ENCODE assay signal across 12 cellular contexts in the genomic region with DNA sequence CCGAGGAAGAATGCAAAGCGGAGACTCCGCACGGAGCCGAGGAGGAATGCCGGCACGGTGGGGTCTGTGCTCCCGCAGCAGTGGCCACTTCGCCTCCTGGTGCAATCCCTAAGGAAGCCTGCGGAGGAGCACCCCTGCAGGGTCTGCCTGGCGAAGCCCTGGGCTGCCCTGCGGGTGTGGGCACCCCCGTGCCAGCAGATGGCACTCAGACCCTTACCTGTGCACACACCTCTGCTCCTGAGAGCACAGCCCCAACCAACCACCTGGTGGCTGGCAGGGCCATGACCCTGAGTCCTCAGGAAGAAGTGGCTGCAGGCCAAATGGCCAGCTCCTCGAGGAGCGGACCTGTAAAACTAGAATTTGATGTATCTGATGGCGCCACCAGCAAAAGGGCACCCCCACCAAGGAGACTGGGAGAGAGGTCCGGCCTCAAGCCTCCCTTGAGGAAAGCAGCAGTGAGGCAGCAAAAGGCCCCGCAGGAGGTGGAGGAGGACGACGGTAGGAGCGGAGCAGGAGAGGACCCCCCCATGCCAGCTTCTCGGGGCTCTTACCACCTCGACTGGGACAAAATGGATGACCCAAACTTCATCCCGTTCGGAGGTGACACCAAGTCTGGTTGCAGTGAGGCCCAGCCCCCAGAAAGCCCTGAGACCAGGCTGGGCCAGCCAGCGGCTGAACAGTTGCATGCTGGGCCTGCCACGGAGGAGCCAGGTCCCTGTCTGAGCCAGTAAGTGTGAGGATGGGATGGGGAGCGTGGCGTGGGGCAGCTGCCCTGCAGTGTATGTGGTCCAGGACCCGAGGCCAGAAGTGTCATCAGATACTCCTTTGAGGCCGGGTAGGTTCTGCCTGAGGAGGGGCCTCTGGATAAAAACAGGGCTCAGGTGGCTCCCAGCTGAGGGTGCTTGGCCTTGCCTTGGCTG. TPM values are rescaled to one million over a fixed set of nuclear protein-coding genes. Genes with fewer than 3 reads are reported as not detected.
A peak's percentile ranks its signal among the peaks of the same experiment; 100 is the strongest.
DNase-seq lines count a peak whose midpoint lies in the region; ATAC-seq, FAIRE-seq and TF ChIP-seq lines count a peak whose summit lies in the region.
"Had no signal": no experiment of that assay in that cellular context is flagged by ENCODE, and none has a peak within 500 bp of the region (broad histone marks: within the 10 kb centered on the region; RNA-seq: fewer than 3 reads in every experiment).

No MANE protein-coding gene starts in this region.

- POLR2A ChIA-PET in CD4-positive, alpha-beta T cell (lab: Charles Lee), result interaction anchor here (12.1 kb wide), 1 partner anchor 37 kb away, joined by 128 read pairs; no protein-coding TSS in a partner anchor

- TF ChIP-seq CTCF in HL-60 (IDR thresholded peaks at IDR 0.05; ENCODE audit: insufficient read depth, low read length), result no peak
- peak; percentile 14 for TF ChIP-seq CTCF in astrocyte of the cerebellum (IDR thresholded peaks at IDR 0.05; ENCODE audit: low read depth, low read length, missing control alignments)
- TF ChIP-seq CTCF in keratinocyte (optimal IDR thresholded peaks at IDR 0.05 in 1 of 3, IDR thresholded peaks at IDR 0.05 in 1 of 3, conservative IDR thresholded peaks at IDR 0.05 in 1 of 3; ENCODE audit: extremely low read depth in 1 of 3, insufficient read depth in 2 of 3, low read length in 3 of 3), result peak in 2 of 3 experiments; percentile 17 to 39
- TF ChIP-seq CTCF in stomach (IDR thresholded peaks at IDR 0.05), result peak in 1 of 7 experiments; percentile 15
- no peak for TF ChIP-seq CTCF in CD4-positive, alpha-beta T cell (IDR thresholded peaks at IDR 0.05)
- TF ChIP-seq CTCF in GM13976 (IDR thresholded peaks at IDR 0.05; ENCODE audit: borderline replicate concordance, control extremely low read depth, extremely low read depth, insufficient read depth, missing control alignments), result no peak

- no peaks in the 10 kb centered on the region for H3K27me3 Mint-ChIP-seq in CD4-positive, alpha-beta T cell
- H3K27me3 Mint-ChIP-seq: activated naive CD4-positive, alpha-beta T cell treated with anti-CD3 and anti-CD28 coated beads, Interleukin-2, amount 50 U/mL, for 24 hours; T-cell had no signal

- H3K9me3 ChIP-seq in keratinocyte (ENCODE audit: control insufficient read depth, low read depth, low read length), result no peaks in the 10 kb centered on the region
- no peaks in the 10 kb centered on the region for H3K9me3 ChIP-seq in stomach
- no peaks in the 10 kb centered on the region for H3K9me3 ChIP-seq in CD4-positive, alpha-beta T cell (ENCODE audit: control insufficient read depth, low read length)

- H3K4me3 Mint-ChIP-seq in CD4-positive, alpha-beta T cell, result no peak overlapping the region
- H3K4me3 Mint-ChIP-seq: activated naive CD4-positive, alpha-beta T cell treated with anti-CD3 and anti-CD28 coated beads, Interleukin-2, amount 50 U/mL, for 24 hours had no signal

- peaks cover 59% of the 10 kb centered on the region for H3K79me2 ChIP-seq in keratinocyte (ENCODE audit: control insufficient read depth, insufficient read depth, low read length)

- H4K20me1 ChIP-seq in keratinocyte (ENCODE audit: control insufficient read depth, extremely low read depth, insufficient read depth, low read length), result peaks cover 8% of the 10 kb centered on the region

- peaks cover 37% of the 10 kb centered on the region for H3K4me1 ChIP-seq in keratinocyte (ENCODE audit: control insufficient read depth, extremely low read depth, insufficient read depth, low read length)
- H3K4me1 ChIP-seq in stomach, result peaks cover 28 to 62% (median 43%) of the 10 kb centered on the region in 4 donors

- H3K4me1 Mint-ChIP-seq in CD4-positive, alpha-beta T cell (ENCODE audit: low read depth), result peaks cover 41% of the 10 kb centered on the region

- H3K4me2 ChIP-seq in keratinocyte (ENCODE audit: control insufficient read depth, extremely low read depth, insufficient read depth, low read depth, low read length), result peak overlapping the region; percentile 75

- TF ChIP-seq POLR2A in stomach (IDR thresholded peaks at IDR 0.05), result no peak

- no peak for TF ChIP-seq EP300 in stomach (IDR thresholded peaks at IDR 0.05)

- H3K9ac ChIP-seq in keratinocyte (ENCODE audit: control insufficient read depth, extremely low read depth, insufficient read depth, low read length), result peak overlapping the region; percentile 70

- dilution Hi-C loops in keratinocyte (cut with MboI; ENCODE audit: extremely low pct_ligation_motif_present, low sequenced_read_pairs), result no loop called here

- H3K4me3 ChIP-seq in HL-60 (replicated peaks; ENCODE audit: insufficient read depth, low read length) (no peak overlapping the region), astrocyte of the cerebellum (ENCODE audit: low read depth, low read length) (no peak overlapping the region), keratinocyte (ENCODE audit: control insufficient read depth in 2 of 3, extremely low read depth in 1 of 3, insufficient read depth in 2 of 3, low read depth in 1 of 3, low read length in 3 of 3) (peak overlapping the region in 1 of 3 experiments; percentile 48), stomach (peak overlapping the region in 2 of 4 donors; percentile 21 to 28)

- FAIRE-seq in keratinocyte (lab: Jason Lieb, UNC), result no peak

- CTCF ChIA-PET in CD4-positive, alpha-beta T cell (lab: Charles Lee), result interaction anchor here (0.9 to 7.0 kb wide), 2 partner anchors 35 to 45 kb away, joined by 3 to 84 read pairs; no protein-coding TSS in a partner anchor

- H3K27ac Mint-ChIP-seq in CD4-positive, alpha-beta T cell, result no peak overlapping the region

- H3K9me3 Mint-ChIP-seq in CD4-positive, alpha-beta T cell, result no peaks in the 10 kb centered on the region
- H3K9me3 Mint-ChIP-seq: activated naive CD4-positive, alpha-beta T cell treated with anti-CD3 and anti-CD28 coated beads, Interleukin-2, amount 50 U/mL, for 24 hours; T-cell had no signal

- peaks cover 6% of the 10 kb centered on the region for H3K9me1 ChIP-seq in keratinocyte (ENCODE audit: control insufficient read depth, extremely low read depth, insufficient read depth, low read length)

- H3K36me3 ChIP-seq in keratinocyte (ENCODE audit: control insufficient read depth in 2 of 2, extremely low read depth in 1 of 2, insufficient read depth in 2 of 2, low read length in 2 of 2), result peaks cover 1 to 46% of the 10 kb centered on the region in 2 experiments
- H3K36me3 ChIP-seq in stomach, result peaks cover 3 to 64% (median 33%) of the 10 kb centered on the region in 4 donors

- H3K36me3 Mint-ChIP-seq in CD4-positive, alpha-beta T cell (ENCODE audit: low read depth), result peaks cover 82% of the 10 kb centered on the region

- H3K27me3 ChIP-seq in HL-60 (ENCODE audit: insufficient read depth, poor library complexity, severe bottlenecking) (no peaks in the 10 kb centered on the region), keratinocyte (ENCODE audit: control insufficient read depth, extremely low read depth, insufficient read depth, low read length) (no peaks in the 10 kb centered on the region), stomach (no peaks in the 10 kb centered on the region)
- H3K27me3 ChIP-seq in CD4-positive, alpha-beta T cell (ENCODE audit: control insufficient read depth, insufficient read depth, low read length), result no peaks in the 10 kb centered on the region

- ATAC-seq in CD4-positive, alpha-beta T cell (ENCODE audit: poor library complexity), result no peak
- ATAC-seq: T-cell had no signal

- intact Hi-C loops in stomach (cut with DNase I; ENCODE audit: low total_unique reads), result loop anchor here (5.0 kb wide), 1 partner anchor 36 kb away; no protein-coding TSS in a partner anchor
- intact Hi-C loops in CD4-positive, alpha-beta T cell (cut with DNase I, micrococcal nuclease), result loop anchor here in 1 of 2 experiments (10.0 kb wide), 1 partner anchor 1346 kb away; a partner anchor contains a TSS

- peak overlapping the region; percentile 69 for H3K27ac ChIP-seq in HL-60 (replicated peaks)
- H3K27ac ChIP-seq in keratinocyte (ENCODE audit: control insufficient read depth, insufficient read depth, low read length), result peak overlapping the region; percentile 86
- H3K27ac ChIP-seq in stomach, result peak overlapping the region; percentile 34 to 83 (median 67)
- no peak overlapping the region for H3K27ac ChIP-seq in CD4-positive, alpha-beta T cell (ENCODE audit: low read depth, low read length)

- DNase-seq in HL-60 (ENCODE audit: low read depth in 1 of 2, low spot score in 1 of 2), result no peak
- DNase-seq in astrocyte of the cerebellum (ENCODE audit: low read depth), result no peak
- no peak for DNase-seq in keratinocyte (ENCODE audit: low read depth, low spot score)
- peak; percentile 59 for DNase-seq in stomach
- DNase-seq in islet precursor cell, result no peak
- DNase-seq in CD4-positive, alpha-beta T cell, result no peak
- DNase-seq in NCI-H1930 (lab: John Stamatoyannopoulos, UW), result no peak
- DNase-seq in GM13976 (ENCODE audit: low spot score), result no peak
- DNase-seq: midbrain, NCI-H2081, T-cell had no signal

- in situ Hi-C loops in astrocyte of the cerebellum (cut with HindIII; ENCODE audit: low sequenced_read_pairs), result no loop called here
- in situ Hi-C loops in GM13976 (cut with MboI; ENCODE audit: low sequenced_read_pairs, unreplicated experiment), result no loop called here

- no peak overlapping the region for H2AFZ ChIP-seq in keratinocyte (ENCODE audit: control insufficient read depth, low read length)

- WGBS in stomach, 5 donors, result 69 to 85% (median 77%) methylated on average over 27 to 31 of the region's 31 CpGs

RNA-seq across cellular contexts. Expression of a gene that starts 7.0 kb away (rescaled TPM):
- polyA plus RNA-seq in keratinocyte (4.3 to 31.4 TPM (median 19.1 TPM) in 3 replicates), stomach (10 to 100 TPM in 2 of 3 donors, 1 to 10 TPM in 1; 7.2 to 22.7 (median 14.3) TPM)
- 0.94 TPM for polyA plus RNA-seq in keratinocyte (2011; ENCODE audit: low read depth)
- 7.5 and 8.6 TPM in 2 replicates for polyA plus RNA-seq in keratinocyte (2011; cell fraction: cytosol; rRNA removed)
- polyA plus RNA-seq in keratinocyte (2011; cell fraction: nucleus; rRNA removed), result 13.9 and 19.4 TPM in 2 replicates
- polyA plus RNA-seq in keratinocyte (2012; ENCODE audit: low replicate concordance), result 2.1 and 37.1 TPM in 2 replicates
- 3.8 to 33.5 TPM (median 10.3 TPM) in 3 replicates for polyA minus RNA-seq in keratinocyte
- polyA minus RNA-seq in keratinocyte (2011; cell fraction: cytosol; rRNA and poly(A)+ RNA removed), result 5.8 TPM
- 4.2 and 4.9 TPM in 2 replicates for polyA minus RNA-seq in keratinocyte (2011; cell fraction: nucleus; rRNA and poly(A)+ RNA removed)
- total RNA-seq in stomach, result 10 to 100 TPM in 4 of 5 donors, 1 to 10 TPM in 1; 9.5 to 74.1 (median 30.9) TPM
- total RNA-seq in CD4-positive, alpha-beta T cell, result 100 to 1,000 TPM; 123 TPM

RNA-seq across cellular contexts. Expression of a gene that starts 7.2 kb away (rescaled TPM):
- 11.7 to 30.0 TPM (median 15.3 TPM) in 3 replicates for polyA plus RNA-seq in keratinocyte
- polyA plus RNA-seq in keratinocyte (2011; ENCODE audit: low read depth), result 2.8 TPM
- 12.4 and 25.7 TPM in 2 replicates for polyA plus RNA-seq in keratinocyte (2011; cell fraction: cytosol; rRNA removed)
- 28.0 and 46.3 TPM in 2 replicates for polyA plus RNA-seq in keratinocyte (2011; cell fraction: nucleus; rRNA removed)
- 16.9 and 20.4 TPM in 2 replicates for polyA plus RNA-seq in keratinocyte (2012; ENCODE audit: low replicate concordance)
- polyA minus RNA-seq in keratinocyte, result 11.0 to 21.0 TPM (median 16.6 TPM) in 3 replicates
- 50.3 TPM for polyA minus RNA-seq in keratinocyte (2011; cell fraction: cytosol; rRNA and poly(A)+ RNA removed)
- 24.2 and 26.2 TPM in 2 replicates for polyA minus RNA-seq in keratinocyte (2011; cell fraction: nucleus; rRNA and poly(A)+ RNA removed)
- 100 to 1,000 TPM in 2 of 5 donors, 10 to 100 TPM in 2, 1 to 10 TPM in 1; 9.9 to 171 (median 41.6) TPM for total RNA-seq in stomach
- 10 to 100 TPM; 13.7 to 29.9 (median 19.1) TPM for polyA plus RNA-seq in stomach
- 10 to 100 TPM; 17.2 to 17.6 TPM for total RNA-seq in CD4-positive, alpha-beta T cell

RNA-seq across cellular contexts. Expression of a gene that starts 16.2 kb away (rescaled TPM):
- polyA plus RNA-seq in keratinocyte, result 52.1 to 90.6 TPM (median 77.1 TPM) in 3 replicates
- 90.5 TPM for polyA plus RNA-seq in keratinocyte (2011; ENCODE audit: low read depth)
- 49.3 and 96.3 TPM in 2 replicates for polyA plus RNA-seq in keratinocyte (2011; cell fraction: cytosol; rRNA removed)
- 55.1 and 65.4 TPM in 2 replicates for polyA plus RNA-seq in keratinocyte (2011; cell fraction: nucleus; rRNA removed)
- 51.6 and 51.8 TPM in 2 replicates for polyA plus RNA-seq in keratinocyte (2012; ENCODE audit: low replicate concordance)
- 14.2 to 44.1 TPM (median 24.5 TPM) in 3 replicates for polyA minus RNA-seq in keratinocyte
- polyA minus RNA-seq in keratinocyte (2011; cell fraction: cytosol; rRNA and poly(A)+ RNA removed), result 50.6 TPM
- 22.2 and 27.8 TPM in 2 replicates for polyA minus RNA-seq in keratinocyte (2011; cell fraction: nucleus; rRNA and poly(A)+ RNA removed)
- total RNA-seq in stomach, result 100 to 1,000 TPM in 3 of 5 donors, 10 to 100 TPM in 2; 28.3 to 163 (median 100) TPM
- 10 to 100 TPM; 30.9 to 35.6 (median 32.5) TPM for polyA plus RNA-seq in stomach
- total RNA-seq in CD4-positive, alpha-beta T cell, result 10 to 100 TPM; 45.8 to 47.6 TPM

RNA-seq across cellular contexts. Expression of a gene that starts 44.2 kb away (rescaled TPM):
- polyA plus RNA-seq in keratinocyte, result 0.50 to 0.99 TPM (median 0.75 TPM) in 3 replicates
- 0.64 TPM for polyA plus RNA-seq in keratinocyte (2011; ENCODE audit: low read depth)
- polyA plus RNA-seq in keratinocyte (2011; cell fraction: cytosol; rRNA removed), result 0.21 and 1.1 TPM in 2 replicates
- polyA plus RNA-seq in keratinocyte (2011; cell fraction: nucleus; rRNA removed), result 1.1 and 1.7 TPM in 2 replicates
- 0.88 and 1.4 TPM in 2 replicates for polyA plus RNA-seq in keratinocyte (2012; ENCODE audit: low replicate concordance)
- 0.40 to 3.1 TPM (median 0.64 TPM) in 3 replicates for polyA minus RNA-seq in keratinocyte
- polyA minus RNA-seq in keratinocyte (2011; cell fraction: cytosol; rRNA and poly(A)+ RNA removed), result 4.8 TPM
- polyA minus RNA-seq in keratinocyte (2011; cell fraction: nucleus; rRNA and poly(A)+ RNA removed), result 1.1 and 1.2 TPM in 2 replicates
- under 1 TPM in 1 of 5 donors, not detected in 4; 0.73 TPM for total RNA-seq in stomach
- 1 to 10 TPM; 1.4 to 2.8 (median 2.1) TPM for polyA plus RNA-seq in stomach
- 1 to 10 TPM in 1 of 2 experiments, under 1 TPM in 1; 0.93 to 2.4 TPM for total RNA-seq in CD4-positive, alpha-beta T cell

Comparison
In these comparisons a context has a peak if more than half of its experiments do, and no peak if none do; other contexts are left out.
1. CTCF ChIP-seq: peak in astrocyte of the cerebellum (single experiment) and keratinocyte (2 of 3); none in HL-60 (single experiment), CD4-positive, alpha-beta T cell (single experiment) and GM13976 (single experiment).